In the genomic region with DNA sequence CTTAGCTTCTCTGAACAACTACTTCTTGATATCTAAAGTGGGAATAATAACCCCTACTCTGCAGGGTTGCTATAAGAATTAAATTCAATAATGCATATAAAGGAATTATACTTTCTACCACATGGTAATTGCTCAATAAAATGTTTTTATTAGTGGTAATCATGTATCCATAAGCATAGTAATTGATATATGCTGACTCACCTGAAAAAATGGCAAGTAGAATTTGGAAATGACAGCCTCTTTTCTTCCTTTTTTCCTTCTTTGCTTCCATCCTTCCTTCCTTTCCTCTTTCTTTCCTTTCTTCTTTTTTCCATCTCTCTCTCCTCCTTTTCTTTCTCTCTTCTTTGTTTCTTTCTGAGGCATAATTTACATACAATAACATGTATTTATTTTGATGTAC, we compare ENCODE assay signal across 26 cellular contexts.
DNase-seq lines count a peak whose midpoint lies in the region; ATAC-seq, FAIRE-seq and TF ChIP-seq lines count a peak whose summit lies in the region.
"Had no signal": no experiment of that assay in that cellular context is flagged by ENCODE, and none has a peak within 500 bp of the region (broad histone marks: within the 10 kb centered on the region; RNA-seq: fewer than 3 reads in every experiment).

No MANE protein-coding gene starts in this region.

- intact Hi-C loops in K562 (cut with micrococcal nuclease): no loop called here

- no TSS peak for BruUV-seq in K562 (replicated peaks; lab: Mats Ljungman, UMichigan)

- no peak for TF ChIP-seq POLR2A in A549 (IDR thresholded peaks at IDR 0.05; ENCODE audit: low read length)
- no peak for TF ChIP-seq POLR2A in K562 (conservative IDR thresholded peaks at IDR 0.05)

- H3K27ac ChIP-seq in A549: no peak overlapping the region
- no peak overlapping the region for H3K27ac ChIP-seq in K562 (ENCODE audit: extremely low read depth, low read depth, low read length)
- H3K27ac ChIP-seq: 22Rv1, BLaER1 had no signal

- TF ChIP-seq CTCF in A549 (IDR thresholded peaks at IDR 0.05) (no peak), K562 (IDR thresholded peaks at IDR 0.05 in 2 of 3, conservative IDR thresholded peaks at IDR 0.05 in 1 of 3; ENCODE audit: insufficient read depth in 2 of 3, low read depth in 1 of 3, low read length in 3 of 3) (no peak)

- H4K20me1 ChIP-seq in K562 (replicated peaks; ENCODE audit: control insufficient read depth, insufficient read depth, low read length): no peaks in the 10 kb centered on the region
- H4K20me1 ChIP-seq: BLaER1 had no signal

- H3K27me3 Mint-ChIP-seq in activated T-cell treated with anti-CD3 and anti-CD28 coated beads, Interleukin-2, amount 50 U/mL, for 72 hours (ENCODE audit: low read depth): peaks cover 5% of the 10 kb centered on the region
- H3K27me3 Mint-ChIP-seq: CD4-positive, CD25-positive, alpha-beta regulatory T cell had no signal

- no peak overlapping the region for H3K4me3 Mint-ChIP-seq in activated T-cell treated with anti-CD3 and anti-CD28 coated beads, Interleukin-2, amount 50 U/mL, for 72 hours
- H3K4me3 Mint-ChIP-seq: CD14-positive monocyte; CD4-positive, alpha-beta memory T cell; CD4-positive, CD25-positive, alpha-beta regulatory T cell; CD8-positive, alpha-beta memory T cell had no signal

- H3K4me3 ChIP-seq in A549: no peak overlapping the region
- no peak overlapping the region for H3K4me3 ChIP-seq in K562
- H3K4me3 ChIP-seq: BLaER1 had no signal

- no peaks in the 10 kb centered on the region for H3K4me1 Mint-ChIP-seq in activated T-cell treated with anti-CD3 and anti-CD28 coated beads, Interleukin-2, amount 50 U/mL, for 72 hours (ENCODE audit: low read depth)
- H3K4me1 Mint-ChIP-seq: CD14-positive monocyte; CD4-positive, alpha-beta memory T cell; CD4-positive, CD25-positive, alpha-beta regulatory T cell; CD8-positive, alpha-beta memory T cell had no signal

- H3K27me3 ChIP-seq in K562 (ENCODE audit: control insufficient read depth in 2 of 2, insufficient read depth in 2 of 2, low read length in 2 of 2): no peaks in the 10 kb centered on the region
- H3K27me3 ChIP-seq: BE2C, BLaER1 had no signal

- FAIRE-seq in A549 (lab: Jason Lieb, UNC) (no peak), K562 (lab: Jason Lieb, UNC) (no peak)
- FAIRE-seq: G401.6, GM12891, GM19239 had no signal

- H2AFZ ChIP-seq in K562 (ENCODE audit: low read depth, low read length): no peak overlapping the region

- H3K9me3 Mint-ChIP-seq in activated T-cell treated with anti-CD3 and anti-CD28 coated beads, Interleukin-2, amount 50 U/mL, for 72 hours: no peaks in the 10 kb centered on the region
- H3K9me3 Mint-ChIP-seq: CD8-positive, alpha-beta memory T cell had no signal

- CTCF ChIA-PET in A549 (lab: Yijun Ruan, JAX) (no interaction called here), K562 (lab: Yijun Ruan, JAX; ENCODE audit: low intra/inter-chr PET ratio) (no interaction called here)

- TF ChIP-seq RAD21 in A549 (conservative IDR thresholded peaks at IDR 0.05 in 1 of 2, IDR thresholded peaks at IDR 0.05 in 1 of 2): no peak
- no peak for TF ChIP-seq RAD21 in K562 (CRISPR knock-in tag; conservative IDR thresholded peaks at IDR 0.05 in 1 of 2, IDR thresholded peaks at IDR 0.05 in 1 of 2)

- H3K9me3 ChIP-seq in A549: no peaks in the 10 kb centered on the region
- H3K9me3 ChIP-seq in K562 (replicated peaks; ENCODE audit: control insufficient read depth, insufficient read depth, low read depth, low read length): no peaks in the 10 kb centered on the region
- H3K9me3 ChIP-seq: BE2C, BLaER1 had no signal

- no peaks in the 10 kb centered on the region for H3K79me2 ChIP-seq in K562 (ENCODE audit: control insufficient read depth, insufficient read depth, low read length)

- H3K4me2 ChIP-seq in A549 (no peak overlapping the region), K562 (ENCODE audit: insufficient read depth, low read length) (no peak overlapping the region)
- H3K4me2 ChIP-seq: BLaER1 had no signal

- ATAC-seq in activated T-cell treated with anti-CD3 and anti-CD28 coated beads, Interleukin-2, amount 50 U/mL, for 72 hours (replicated peaks in 1 of 2): no peak
- no peak for ATAC-seq in A549
- no peak for ATAC-seq in K562

- H3K36me3 ChIP-seq in K562 (ENCODE audit: control insufficient read depth, insufficient read depth, low read length): no peaks in the 10 kb centered on the region
- H3K36me3 ChIP-seq: BE2C, BLaER1 had no signal

- no peak overlapping the region for H3K9ac ChIP-seq in K562 (ENCODE audit: insufficient read depth in 1 of 2, low read depth in 2 of 2, low read length in 2 of 2)
- H3K9ac ChIP-seq: BLaER1 had no signal

- POLR2A ChIA-PET in A549 (lab: Yijun Ruan, JAX) (no interaction called here), K562 (lab: Yijun Ruan, JAX) (no interaction called here)

- H3K9me1 ChIP-seq in K562 (ENCODE audit: control insufficient read depth, insufficient read depth, low read length): no peaks in the 10 kb centered on the region

- peak overlapping the region; percentile 8 for H3K27ac Mint-ChIP-seq in activated T-cell treated with anti-CD3 and anti-CD28 coated beads, Interleukin-2, amount 50 U/mL, for 72 hours
- H3K27ac Mint-ChIP-seq: CD4-positive, alpha-beta memory T cell; CD4-positive, CD25-positive, alpha-beta regulatory T cell; CD8-positive, alpha-beta memory T cell had no signal

- no peak for TF ChIP-seq EP300 in A549 (IDR thresholded peaks at IDR 0.05)
- TF ChIP-seq EP300 in K562 (IDR thresholded peaks at IDR 0.05; ENCODE audit: low read length): no peak

- in situ Hi-C loops in K562 (cut with MboI): no loop called here

- H3K36me3 Mint-ChIP-seq in activated T-cell treated with anti-CD3 and anti-CD28 coated beads, Interleukin-2, amount 50 U/mL, for 72 hours (ENCODE audit: insufficient read depth in 2 of 2): no peaks in the 10 kb centered on the region
- H3K36me3 Mint-ChIP-seq: CD14-positive monocyte; CD4-positive, alpha-beta memory T cell; CD4-positive, CD25-positive, alpha-beta regulatory T cell; CD8-positive, alpha-beta memory T cell had no signal

- H3K4me1 ChIP-seq in A549 (no peaks in the 10 kb centered on the region), K562 (replicated peaks in 1 of 2; ENCODE audit: control insufficient read depth in 2 of 2, insufficient read depth in 2 of 2, low read length in 2 of 2) (no peaks in the 10 kb centered on the region)
- H3K4me1 ChIP-seq: BE2C, BLaER1 had no signal

- no peak for DNase-seq in activated T-cell treated with anti-CD3 and anti-CD28 coated beads, Interleukin-2, amount 50 U/mL, for 72 hours
- DNase-seq in activated T-cell treated with anti-CD3 and anti-CD28 coated beads, Interleukin-2, amount 50 U/mL, for 1 hour: no peak
- DNase-seq in A549 (ENCODE audit: low read depth in 1 of 2, low spot score in 1 of 2) (no peak), K562 (ENCODE audit: extremely low read depth in 1 of 4, low spot score in 3 of 4) (no peak), NCI-H146 treated with DMSO at 0.1 percent for 48 hours (lab: John Stamatoyannopoulos, UW; ENCODE audit: unreplicated experiment) (no peak)
- no peak for DNase-seq in activated CD4-positive, CD25-positive, alpha-beta regulatory T cell treated with anti-CD3 and anti-CD28 coated beads, Interleukin-2, amount 50 U/mL, for 72 hours
- DNase-seq: ACHN; BE2C; C1 segment of cervical spinal cord; CD4-positive, alpha-beta memory T cell; CD4-positive, CD25-positive, alpha-beta regulatory T cell; CD8-positive, alpha-beta memory T cell; COR-L47; DMS 273 treated with DMSO at 0.1 percent for 48 hours; DMS153; DMS53; DMS79; DND-41; EL; GF-D8 had no signal

TF ChIP-seq in A549, 52 proteins besides CTCF, POLR2A, EP300 and RAD21:
- TF ChIP-seq, protein P1, sequence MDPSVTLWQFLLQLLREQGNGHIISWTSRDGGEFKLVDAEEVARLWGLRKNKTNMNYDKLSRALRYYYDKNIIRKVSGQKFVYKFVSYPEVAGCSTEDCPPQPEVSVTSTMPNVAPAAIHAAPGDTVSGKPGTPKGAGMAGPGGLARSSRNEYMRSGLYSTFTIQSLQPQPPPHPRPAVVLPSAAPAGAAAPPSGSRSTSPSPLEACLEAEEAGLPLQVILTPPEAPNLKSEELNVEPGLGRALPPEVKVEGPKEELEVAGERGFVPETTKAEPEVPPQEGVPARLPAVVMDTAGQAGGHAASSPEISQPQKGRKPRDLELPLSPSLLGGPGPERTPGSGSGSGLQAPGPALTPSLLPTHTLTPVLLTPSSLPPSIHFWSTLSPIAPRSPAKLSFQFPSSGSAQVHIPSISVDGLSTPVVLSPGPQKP (IDR thresholded peaks at IDR 0.05; ENCODE audit: low read depth, low read length): no peak
- peak; percentile 60 for TF ChIP-seq MAFK (IDR thresholded peaks at IDR 0.05; ENCODE audit: partially characterized antibody)

TF ChIP-seq in K562, 482 proteins besides CTCF, POLR2A, EP300 and RAD21 (continues in another document):
- TF ChIP-seq NFATC3 (IDR thresholded peaks at IDR 0.05) (no peak), SOX6 (IDR thresholded peaks at IDR 0.05) (no peak), MEF2A (IDR thresholded peaks at IDR 0.05; ENCODE audit: control insufficient read depth, low read depth, low read length) (no peak), TCF3 (CRISPR knock-in tag; IDR thresholded peaks at IDR 0.05) (no peak), ARNT (IDR thresholded peaks at IDR 0.05) (no peak), MAFG (tag; conservative IDR thresholded peaks at IDR 0.05) (0 out of 2 replicates have a peak, but pooled peaks have one; percentile 47), C11orf30 (IDR thresholded peaks at IDR 0.05; ENCODE audit: low read depth) (peak; percentile 39; the same call in 1 of the 2 replicates), JUN (IDR thresholded peaks at IDR 0.05; ENCODE audit: borderline replicate concordance, low read depth, low read length) (no peak), JUN (CRISPR knock-in tag; IDR thresholded peaks at IDR 0.05; ENCODE audit: borderline replicate concordance) (no peak), HDAC6 (IDR thresholded peaks at IDR 0.05; ENCODE audit: low read depth, low read length) (no peak), ZNF764 (CRISPR knock-in tag; IDR thresholded peaks at IDR 0.05; ENCODE audit: low read depth) (no peak), ZNF217 (CRISPR knock-in tag; IDR thresholded peaks at IDR 0.05) (no peak), CCNT2 (IDR thresholded peaks at IDR 0.05; ENCODE audit: borderline replicate concordance, extremely low read depth, insufficient read length, low read depth, low read length) (no peak)
- TF ChIP-seq, protein P2, sequence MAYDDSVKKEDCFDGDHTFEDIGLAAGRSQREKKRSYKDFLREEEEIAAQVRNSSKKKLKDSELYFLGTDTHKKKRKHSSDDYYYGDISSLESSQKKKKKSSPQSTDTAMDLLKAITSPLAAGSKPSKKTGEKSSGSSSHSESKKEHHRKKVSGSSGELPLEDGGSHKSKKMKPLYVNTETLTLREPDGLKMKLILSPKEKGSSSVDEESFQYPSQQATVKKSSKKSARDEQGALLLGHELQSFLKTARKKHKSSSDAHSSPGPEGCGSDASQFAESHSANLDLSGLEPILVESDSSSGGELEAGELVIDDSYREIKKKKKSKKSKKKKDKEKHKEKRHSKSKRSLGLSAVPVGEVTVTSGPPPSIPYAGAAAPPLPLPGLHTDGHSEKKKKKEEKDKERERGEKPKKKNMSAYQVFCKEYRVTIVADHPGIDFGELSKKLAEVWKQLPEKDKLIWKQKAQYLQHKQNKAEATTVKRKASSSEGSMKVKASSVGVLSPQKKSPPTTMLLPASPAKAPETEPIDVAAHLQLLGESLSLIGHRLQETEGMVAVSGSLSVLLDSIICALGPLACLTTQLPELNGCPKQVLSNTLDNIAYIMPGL (CRISPR knock-in tag; IDR thresholded peaks at IDR 0.05): no peak
